ENCODE assay signal across 16 cellular contexts in genomic region chr6:134911532-134911931, GRCh38. TPM values are rescaled to one million over a fixed set of nuclear protein-coding genes. Genes with fewer than 3 reads are reported as not detected.
A peak's percentile ranks its signal among the peaks of the same experiment; 100 is the strongest.
DNase-seq lines count a peak whose midpoint lies in the region; ATAC-seq, FAIRE-seq and TF ChIP-seq lines count a peak whose summit lies in the region.
"Had no signal": no experiment of that assay in that cellular context is flagged by ENCODE, and none has a peak within 500 bp of the region (broad histone marks: within the 10 kb centered on the region; RNA-seq: fewer than 3 reads in every experiment).

No MANE protein-coding gene starts in this region.

- no peak overlapping the region for H2BK12ac ChIP-seq in trophoblast cell (ENCODE audit: low read length)

- peak; percentile 67 for DNase-seq in GM04503 (ENCODE audit: low read depth)
- DNase-seq in RCC 7860 (ENCODE audit: low spot score): peak; percentile 81
- DNase-seq in trophoblast cell: no peak
- no peak for DNase-seq in Caco-2
- DNase-seq in WTC11 (ENCODE audit: low spot score): no peak
- no peak for DNase-seq in thyroid gland
- DNase-seq: activated CD4-positive, alpha-beta T cell treated with anti-CD3 and anti-CD28 coated beads, Interleukin-2, amount 10 ng/mL, durations not matched to agents 7 days and 5 days; DMS153; KG1; naive B cell; NCI-H1930; sigmoid colon had no signal

- no peaks in the 10 kb centered on the region for H3K79me1 ChIP-seq in trophoblast cell (ENCODE audit: low read length)

- H3K27ac Mint-ChIP-seq in Caco-2 (ENCODE audit: unreplicated experiment) (no peak overlapping the region), WTC11 (no peak overlapping the region)
- H3K27ac Mint-ChIP-seq: activated CD4-positive, alpha-beta T cell treated with anti-CD3 and anti-CD28 coated beads, Interleukin-2, amount 10 ng/mL, durations not matched to agents 7 days and 5 days; activated T-helper 1 cell treated with anti-CD3 and anti-CD28 coated beads, Interleukin-12 subunit alpha, Interleukin-12 subunit beta, Interleukin-2, Interleukin-4 antibody, amounts not matched to agents 30 ng/mL and 10 ng/mL and 1 ng/mL, durations not matched to agents 14 hours and 24 hours and 36 hours; naive B cell had no signal

- H3K79me2 ChIP-seq in trophoblast cell (ENCODE audit: control insufficient read depth, insufficient read depth, low read length, poor library complexity): no peaks in the 10 kb centered on the region

- H3K27me3 ChIP-seq in trophoblast cell (ENCODE audit: insufficient read depth, low read length) (no peaks in the 10 kb centered on the region), Caco-2 (replicated peaks; ENCODE audit: control insufficient read depth, insufficient read depth, low read length) (no peaks in the 10 kb centered on the region), gastroesophageal sphincter (no peaks in the 10 kb centered on the region), thyroid gland (no peaks in the 10 kb centered on the region)
- H3K27me3 ChIP-seq: sigmoid colon had no signal

- peak; percentile 92 for FAIRE-seq in RCC 7860 (lab: Jason Lieb, UNC)

- no peak overlapping the region for H3K14ac ChIP-seq in trophoblast cell (ENCODE audit: low read length)

- H3K36me3 ChIP-seq in trophoblast cell (ENCODE audit: control insufficient read depth in 1 of 2, insufficient read depth in 2 of 2, low read length in 2 of 2): no peaks in the 10 kb centered on the region
- H3K36me3 ChIP-seq in Caco-2 (ENCODE audit: control insufficient read depth, insufficient read depth, low read length): no peaks in the 10 kb centered on the region
- no peaks in the 10 kb centered on the region for H3K36me3 ChIP-seq in gastroesophageal sphincter
- H3K36me3 ChIP-seq in thyroid gland: no peaks in the 10 kb centered on the region
- H3K36me3 ChIP-seq: sigmoid colon, thoracic aorta had no signal

- H3K4me3 Mint-ChIP-seq in Caco-2 (ENCODE audit: unreplicated experiment): no peak overlapping the region
- no peak overlapping the region for H3K4me3 Mint-ChIP-seq in WTC11
- H3K4me3 Mint-ChIP-seq: activated CD4-positive, alpha-beta T cell treated with anti-CD3 and anti-CD28 coated beads, Interleukin-2, amount 10 ng/mL, durations not matched to agents 7 days and 5 days; activated T-helper 1 cell treated with anti-CD3 and anti-CD28 coated beads, Interleukin-12 subunit alpha, Interleukin-12 subunit beta, Interleukin-2, Interleukin-4 antibody, amounts not matched to agents 30 ng/mL and 10 ng/mL and 1 ng/mL, durations not matched to agents 14 hours and 24 hours and 36 hours; naive B cell had no signal

- TF ChIP-seq CTCF in Caco-2 (IDR thresholded peaks at IDR 0.05; ENCODE audit: insufficient read depth in 1 of 2, low read depth in 1 of 2, low read length in 1 of 2, severe bottlenecking in 1 of 2, unreplicated experiment in 1 of 2): no peak
- no peak for TF ChIP-seq CTCF in gastroesophageal sphincter (IDR thresholded peaks at IDR 0.05)
- TF ChIP-seq CTCF in WTC11 (IDR thresholded peaks at IDR 0.05): no peak
- TF ChIP-seq CTCF in thyroid gland (IDR thresholded peaks at IDR 0.05): no peak

- peak overlapping the region; percentile 13 for H2BK120ac ChIP-seq in trophoblast cell (ENCODE audit: insufficient read depth, low read length, poor library complexity)

- POLR2A ChIA-PET in Caco-2 (lab: Charles Lee): no interaction called here
- POLR2A ChIA-PET in WTC11 (lab: Charles Lee): no interaction called here

- no peaks in the 10 kb centered on the region for H3K27me3 Mint-ChIP-seq in Caco-2 (ENCODE audit: insufficient read depth, unreplicated experiment)
- no peaks in the 10 kb centered on the region for H3K27me3 Mint-ChIP-seq in WTC11 (ENCODE audit: low read depth)

- H3K9me3 Mint-ChIP-seq in Caco-2 (ENCODE audit: unreplicated experiment) (no peaks in the 10 kb centered on the region), WTC11 (peaks cover 5% of the 10 kb centered on the region; the same call in 1 of the 2 replicates)
- H3K9me3 Mint-ChIP-seq: activated CD4-positive, alpha-beta T cell treated with anti-CD3 and anti-CD28 coated beads, Interleukin-2, amount 10 ng/mL, durations not matched to agents 7 days and 5 days; activated T-helper 1 cell treated with anti-CD3 and anti-CD28 coated beads, Interleukin-12 subunit alpha, Interleukin-12 subunit beta, Interleukin-2, Interleukin-4 antibody, amounts not matched to agents 30 ng/mL and 10 ng/mL and 1 ng/mL, durations not matched to agents 14 hours and 24 hours and 36 hours; naive B cell had no signal

- no peak overlapping the region for H4K12ac ChIP-seq in trophoblast cell (ENCODE audit: low read depth, low read length)

- H3K36me3 Mint-ChIP-seq in Caco-2 (ENCODE audit: insufficient read depth, unreplicated experiment) (no peaks in the 10 kb centered on the region), WTC11 (no peaks in the 10 kb centered on the region)
- H3K36me3 Mint-ChIP-seq: naive B cell had no signal

- H3K27ac ChIP-seq in trophoblast cell (ENCODE audit: low read depth, low read length) (no peak overlapping the region), gastroesophageal sphincter (no peak overlapping the region), thyroid gland (no peak overlapping the region)
- H3K27ac ChIP-seq: thoracic aorta had no signal

- WGBS in trophoblast cell (ENCODE audit: extremely low coverage, insufficient coverage, insufficient read length): no CpG with 5 or more reads among the region's 1 CpG
- WGBS in gastroesophageal sphincter (ENCODE audit: low coverage in 1 of 2), 2 donors: 100% methylated on average over 1 of the region's 1 CpG
- WGBS in thyroid gland, 2 donors: 91 to 96% methylated on average over 1 of the region's 1 CpG

- H3K4me3 ChIP-seq in trophoblast cell (ENCODE audit: low read depth, low read length): no peak overlapping the region
- H3K4me3 ChIP-seq in Caco-2 (ENCODE audit: low read depth, low read length): no peak overlapping the region
- H3K4me3 ChIP-seq in gastroesophageal sphincter: no peak overlapping the region
- no peak overlapping the region for H3K4me3 ChIP-seq in thyroid gland (replicated peaks in 1 of 3)
- H3K4me3 ChIP-seq: sigmoid colon, thoracic aorta had no signal

- no peak overlapping the region for H3K23ac ChIP-seq in trophoblast cell (ENCODE audit: low read length)

- H3K4ac ChIP-seq in trophoblast cell (ENCODE audit: low read depth, low read length): no peak overlapping the region

- TF ChIP-seq POLR2A in gastroesophageal sphincter (IDR thresholded peaks at IDR 0.05) (no peak), thyroid gland (IDR thresholded peaks at IDR 0.05) (no peak)

- ATAC-seq in esophagus mucosa (peak; percentile 79), gastroesophageal sphincter (no peak), WTC11 (no peak)

- H2AK5ac ChIP-seq in trophoblast cell (ENCODE audit: low read length): peak overlapping the region; percentile 46

- no peak overlapping the region for H3K4me2 ChIP-seq in trophoblast cell (ENCODE audit: low read length)

- intact Hi-C loops in Caco-2 (cut with micrococcal nuclease; ENCODE audit: unreplicated experiment): no loop called here
- intact Hi-C loops in thyroid gland (cut with DNase I): no loop called here

- no peaks in the 10 kb centered on the region for H3K9me3 ChIP-seq in trophoblast cell (ENCODE audit: insufficient read depth, low read depth, low read length)
- no peaks in the 10 kb centered on the region for H3K9me3 ChIP-seq in Caco-2
- H3K9me3 ChIP-seq in gastroesophageal sphincter: no peaks in the 10 kb centered on the region
- H3K9me3 ChIP-seq in thyroid gland: no peaks in the 10 kb centered on the region
- H3K9me3 ChIP-seq: sigmoid colon, thoracic aorta had no signal

- H2BK5ac ChIP-seq in trophoblast cell (ENCODE audit: low read depth, low read length, poor library complexity): no peak overlapping the region

- H3K4me1 ChIP-seq in trophoblast cell (ENCODE audit: control insufficient read depth in 1 of 2, insufficient read depth in 2 of 2, low read length in 2 of 2) (peaks cover 3 to 4% of the 10 kb centered on the region in 2 experiments), Caco-2 (peaks cover 3% of the 10 kb centered on the region; the same call in 1 of the 2 replicates), gastroesophageal sphincter (peaks cover 5 to 25% (median 5%) of the 10 kb centered on the region in 3 donors), thyroid gland (no peaks in the 10 kb centered on the region)

- H3K4me1 Mint-ChIP-seq in Caco-2 (ENCODE audit: low read depth, unreplicated experiment) (no peaks in the 10 kb centered on the region), WTC11 (no peaks in the 10 kb centered on the region)
- H3K4me1 Mint-ChIP-seq: activated CD4-positive, alpha-beta T cell treated with anti-CD3 and anti-CD28 coated beads, Interleukin-2, amount 10 ng/mL, durations not matched to agents 7 days and 5 days; naive B cell had no signal

- no peak for TF ChIP-seq EP300 in gastroesophageal sphincter (IDR thresholded peaks at IDR 0.05)

- H4K91ac ChIP-seq in trophoblast cell (ENCODE audit: low read depth, low read length): no peak overlapping the region

- no peak overlapping the region for H3K9ac ChIP-seq in trophoblast cell (ENCODE audit: low read length)

- no peak overlapping the region for H4K8ac ChIP-seq in trophoblast cell (ENCODE audit: low read depth, low read length)

- no TSS peak for BruUV-seq in Caco-2 (replicated peaks; lab: Mats Ljungman, UMichigan)

- CTCF ChIA-PET in Caco-2 (lab: Charles Lee) (no interaction called here), WTC11 (lab: Charles Lee) (no interaction called here)

- H2AFZ ChIP-seq in trophoblast cell (ENCODE audit: insufficient read depth, low read length, poor library complexity): no peak overlapping the region

- H3K18ac ChIP-seq in trophoblast cell (ENCODE audit: low read length): no peak overlapping the region

TF ChIP-seq in WTC11, 78 proteins besides CTCF, POLR2A, EP300 and RAD21 (continues in another document):
- TF ChIP-seq PREB (CRISPR knock-in tag; IDR thresholded peaks at IDR 0.05; ENCODE audit: borderline replicate concordance) (no peak), KAT7 (CRISPR knock-in tag; IDR thresholded peaks at IDR 0.05; ENCODE audit: borderline replicate concordance) (no peak), ATF1 (CRISPR knock-in tag; IDR thresholded peaks at IDR 0.05) (no peak), GTF2I (CRISPR knock-in tag; conservative IDR thresholded peaks at IDR 0.05) (no peak), IRF2 (CRISPR knock-in tag; IDR thresholded peaks at IDR 0.05; ENCODE audit: borderline replicate concordance, low read depth) (no peak)

RNA-seq across cellular contexts. Expression of gene ALDH8A1, which starts 38.4 kb away (rescaled TPM):
- total RNA-seq in esophagus mucosa: 0.16 TPM
- 0.72 and 0.90 TPM in 2 replicates for polyA plus RNA-seq in trophoblast cell (2013)
- total RNA-seq in Caco-2 (2022): 0.21 and 0.29 TPM in 2 replicates
- 10 to 100 TPM in 1 of 4 donors, 1 to 10 TPM in 3; 1.2 to 21.8 (median 2.5) TPM for total RNA-seq in gastroesophageal sphincter
- 0.17 to 0.46 TPM (median 0.23 TPM) in 3 replicates for total RNA-seq in WTC11 (2021)
- under 1 TPM in 3 of 4 donors, not detected in 1; 0.13 to 0.54 (median 0.33) TPM for total RNA-seq in thyroid gland

Comparison
In these comparisons a context has a peak if more than half of its experiments do, and no peak if none do; other contexts are left out.
1. DNase-seq: peak in GM04503 (single experiment) and RCC 7860 (single experiment); none in trophoblast cell (0 of 2), Caco-2 (0 of 2), WTC11 (single experiment) and thyroid gland (0 of 2).